1 cellular context compared by ENCODE assay signal in the genomic region with DNA sequence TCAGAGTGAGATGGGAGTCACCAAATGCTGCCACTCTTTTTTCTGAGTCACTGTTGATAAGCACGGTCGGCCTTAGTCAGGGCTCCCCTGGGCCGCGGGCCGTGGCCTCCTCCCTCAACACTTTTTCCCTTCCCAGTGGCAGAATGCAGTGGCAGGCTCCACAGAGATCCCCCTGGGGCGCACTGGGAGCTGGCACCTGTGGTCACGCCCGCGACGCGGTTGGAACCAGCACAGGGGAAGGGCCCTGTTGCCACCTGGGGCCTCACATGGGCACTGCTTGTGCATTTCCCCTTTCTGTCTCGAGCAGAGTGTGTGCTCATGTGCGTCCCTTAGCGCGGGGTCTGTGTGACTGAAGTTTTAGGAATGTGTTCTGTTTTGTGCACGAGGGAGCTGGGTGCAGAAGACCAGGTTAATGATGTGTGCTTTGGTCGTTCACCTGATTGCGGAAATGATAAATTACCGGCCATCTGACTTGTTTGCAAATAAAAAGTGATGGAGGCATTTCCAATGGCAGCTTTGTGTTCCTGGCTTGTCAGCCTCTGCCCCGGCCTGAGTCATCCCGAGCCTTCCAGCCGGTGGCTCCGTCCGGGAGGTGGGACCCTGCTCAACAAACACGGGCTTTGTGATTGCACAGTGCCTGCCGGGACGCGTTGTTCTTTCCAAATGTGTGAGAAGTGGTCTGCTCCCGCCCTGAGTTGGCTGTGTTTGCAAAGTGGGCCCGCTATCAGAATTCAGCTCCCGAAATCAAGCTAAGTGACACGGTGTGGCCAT.
TF ChIP-seq lines count a peak whose summit lies in the region.

No MANE protein-coding gene starts in this region.

TF ChIP-seq in GM23338, 12 proteins besides CTCF, POLR2A, EP300 and RAD21 (continued from another document):
- TF ChIP-seq, protein P1, sequence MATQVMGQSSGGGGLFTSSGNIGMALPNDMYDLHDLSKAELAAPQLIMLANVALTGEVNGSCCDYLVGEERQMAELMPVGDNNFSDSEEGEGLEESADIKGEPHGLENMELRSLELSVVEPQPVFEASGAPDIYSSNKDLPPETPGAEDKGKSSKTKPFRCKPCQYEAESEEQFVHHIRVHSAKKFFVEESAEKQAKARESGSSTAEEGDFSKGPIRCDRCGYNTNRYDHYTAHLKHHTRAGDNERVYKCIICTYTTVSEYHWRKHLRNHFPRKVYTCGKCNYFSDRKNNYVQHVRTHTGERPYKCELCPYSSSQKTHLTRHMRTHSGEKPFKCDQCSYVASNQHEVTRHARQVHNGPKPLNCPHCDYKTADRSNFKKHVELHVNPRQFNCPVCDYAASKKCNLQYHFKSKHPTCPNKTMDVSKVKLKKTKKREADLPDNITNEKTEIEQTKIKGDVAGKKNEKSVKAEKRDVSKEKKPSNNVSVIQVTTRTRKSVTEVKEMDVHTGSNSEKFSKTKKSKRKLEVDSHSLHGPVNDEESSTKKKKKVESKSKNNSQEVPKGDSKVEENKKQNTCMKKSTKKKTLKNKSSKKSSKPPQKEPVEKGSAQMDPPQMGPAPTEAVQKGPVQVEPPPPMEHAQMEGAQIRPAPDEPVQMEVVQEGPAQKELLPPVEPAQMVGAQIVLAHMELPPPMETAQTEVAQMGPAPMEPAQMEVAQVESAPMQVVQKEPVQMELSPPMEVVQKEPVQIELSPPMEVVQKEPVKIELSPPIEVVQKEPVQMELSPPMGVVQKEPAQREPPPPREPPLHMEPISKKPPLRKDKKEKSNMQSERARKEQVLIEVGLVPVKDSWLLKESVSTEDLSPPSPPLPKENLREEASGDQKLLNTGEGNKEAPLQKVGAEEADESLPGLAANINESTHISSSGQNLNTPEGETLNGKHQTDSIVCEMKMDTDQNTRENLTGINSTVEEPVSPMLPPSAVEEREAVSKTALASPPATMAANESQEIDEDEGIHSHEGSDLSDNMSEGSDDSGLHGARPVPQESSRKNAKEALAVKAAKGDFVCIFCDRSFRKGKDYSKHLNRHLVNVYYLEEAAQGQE (IDR thresholded peaks at IDR 0.05; ENCODE audit: unreplicated experiment), result no peak
- TF ChIP-seq EZH2 (IDR thresholded peaks at IDR 0.05; ENCODE audit: low read depth, unreplicated experiment) (no peak), NANOG (IDR thresholded peaks at IDR 0.05; ENCODE audit: borderline replicate concordance) (no peak), POLR2AphosphoS5 (IDR thresholded peaks at IDR 0.05; ENCODE audit: low read depth) (no peak), JUNB (IDR thresholded peaks at IDR 0.05; ENCODE audit: unreplicated experiment) (no peak)
- TF ChIP-seq, protein P2, sequence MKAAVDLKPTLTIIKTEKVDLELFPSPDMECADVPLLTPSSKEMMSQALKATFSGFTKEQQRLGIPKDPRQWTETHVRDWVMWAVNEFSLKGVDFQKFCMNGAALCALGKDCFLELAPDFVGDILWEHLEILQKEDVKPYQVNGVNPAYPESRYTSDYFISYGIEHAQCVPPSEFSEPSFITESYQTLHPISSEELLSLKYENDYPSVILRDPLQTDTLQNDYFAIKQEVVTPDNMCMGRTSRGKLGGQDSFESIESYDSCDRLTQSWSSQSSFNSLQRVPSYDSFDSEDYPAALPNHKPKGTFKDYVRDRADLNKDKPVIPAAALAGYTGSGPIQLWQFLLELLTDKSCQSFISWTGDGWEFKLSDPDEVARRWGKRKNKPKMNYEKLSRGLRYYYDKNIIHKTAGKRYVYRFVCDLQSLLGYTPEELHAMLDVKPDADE (IDR thresholded peaks at IDR 0.05), result no peak
TF ChIP-seq in GM23338: peak in this region for 0.
